In the genomic region with DNA sequence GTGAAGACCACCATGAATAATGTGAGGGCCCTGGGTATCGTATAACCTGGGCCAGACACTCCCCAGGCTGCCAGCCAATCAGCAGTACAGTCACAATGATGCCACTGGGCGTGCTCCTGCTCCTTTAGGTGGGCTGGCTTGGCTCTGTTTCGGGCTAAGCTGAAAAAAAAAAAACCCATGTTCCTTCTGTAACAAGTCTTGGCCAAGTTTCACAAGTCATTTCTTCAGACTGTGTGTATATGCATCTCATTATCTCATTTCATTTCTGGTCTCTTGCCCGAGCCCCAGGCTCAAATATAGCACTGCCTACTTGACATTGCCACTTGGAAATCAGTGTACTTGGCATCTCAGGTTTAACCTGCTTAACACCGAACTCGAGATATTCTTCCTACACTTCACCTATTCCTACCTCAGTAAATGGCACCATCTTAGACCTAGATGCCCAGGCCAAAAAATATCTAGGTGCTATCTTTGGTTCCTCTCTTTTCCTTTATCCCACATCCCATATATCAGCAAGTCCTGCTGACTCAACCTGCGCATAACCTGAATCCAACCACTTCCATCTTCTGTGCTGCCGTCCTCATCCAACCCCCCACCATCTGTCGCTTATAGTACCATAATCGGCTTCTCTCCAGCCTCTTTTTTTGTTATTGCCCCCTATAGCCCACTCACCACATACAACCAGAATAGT, we compare ENCODE assay signal across 12 cellular contexts. TPM values are rescaled to one million over a fixed set of nuclear protein-coding genes. Genes with fewer than 3 reads are reported as not detected.
DNase-seq lines count a peak whose midpoint lies in the region; ATAC-seq, FAIRE-seq and TF ChIP-seq lines count a peak whose summit lies in the region.
"Had no signal": no experiment of that assay in that cellular context is flagged by ENCODE, and none has a peak within 500 bp of the region (broad histone marks: within the 10 kb centered on the region; RNA-seq: fewer than 3 reads in every experiment).

No MANE protein-coding gene starts in this region.

- RAD21 ChIA-PET in GM12878 (lab: Charles Lee; ENCODE audit: unreplicated experiment) = interaction anchor here (1.0 to 1.1 kb wide), 2 partner anchors 35 to 131 kb away, joined by 3 to 5 read pairs; no protein-coding TSS in a partner anchor

- H3K36me3 ChIP-seq in CD8-positive, alpha-beta T cell (ENCODE audit: insufficient read depth, low read length) = no peaks in the 10 kb centered on the region
- H3K36me3 ChIP-seq in Karpas-422 (ENCODE audit: insufficient read depth, low read length) = peaks cover 15% of the 10 kb centered on the region; the same call in 1 of the 2 replicates
- H3K36me3 ChIP-seq in GM12878 (ENCODE audit: control insufficient read depth in 2 of 2, insufficient read depth in 2 of 2, low read length in 1 of 2) = no peaks in the 10 kb centered on the region; a peak in 2 of 4 replicates
- H3K36me3 ChIP-seq in smooth muscle cell (ENCODE audit: low read depth) = no peaks in the 10 kb centered on the region

- H3K4me3 Mint-ChIP-seq in CD8-positive, alpha-beta T cell = peak overlapping the region; percentile 98
- H3K4me3 Mint-ChIP-seq in natural killer cell treated with Interleukin-12 subunit alpha and Interleukin-12 subunit beta and Interleukin-15 and Interleukin-18, amount 100 ng/mL, for 72 hours = peak overlapping the region; percentile 96

- H3K27me3 Mint-ChIP-seq in CD8-positive, alpha-beta T cell (ENCODE audit: low read depth) = no peaks in the 10 kb centered on the region
- no peaks in the 10 kb centered on the region for H3K27me3 Mint-ChIP-seq in natural killer cell treated with Interleukin-12 subunit alpha and Interleukin-12 subunit beta and Interleukin-15 and Interleukin-18, amount 100 ng/mL, for 72 hours

- H3K4me2 ChIP-seq in Karpas-422 (ENCODE audit: low read depth, low read length, poor library complexity, severe bottlenecking) = peak overlapping the region; percentile 86
- peak overlapping the region; percentile 94 for H3K4me2 ChIP-seq in GM12878 (ENCODE audit: control insufficient read depth, insufficient read depth)
- H3K4me2 ChIP-seq in smooth muscle cell = no peak overlapping the region

- peaks cover 34% of the 10 kb centered on the region for H3K36me3 Mint-ChIP-seq in CD8-positive, alpha-beta T cell
- peaks cover 16% of the 10 kb centered on the region for H3K36me3 Mint-ChIP-seq in natural killer cell treated with Interleukin-12 subunit alpha and Interleukin-12 subunit beta and Interleukin-15 and Interleukin-18, amount 100 ng/mL, for 72 hours

- in situ Hi-C loops in GM12878 (cut with MboI) = no loop called here

- H3K27ac Mint-ChIP-seq in CD8-positive, alpha-beta T cell = peak overlapping the region; percentile 29
- peak overlapping the region; percentile 98 to 99 for H3K27ac Mint-ChIP-seq in natural killer cell treated with Interleukin-12 subunit alpha and Interleukin-12 subunit beta and Interleukin-15 and Interleukin-18, amount 100 ng/mL, for 72 hours

- H3K4me3 ChIP-seq in CD8-positive, alpha-beta T cell (ENCODE audit: low read depth, low read length) = no peak overlapping the region
- peak overlapping the region; percentile 81; the same call in 1 of the 2 replicates for H3K4me3 ChIP-seq in Karpas-422 (ENCODE audit: low read length)
- peak overlapping the region; percentile 83 for H3K4me3 ChIP-seq in GM12878
- H3K4me3 ChIP-seq in smooth muscle cell = no peak overlapping the region

- SMC1A ChIA-PET in GM12878 (lab: Charles Lee; ENCODE audit: uncharacterized antibody, unreplicated experiment) = interaction anchor here (1.2 to 4.7 kb wide), 6 partner anchors 8 to 131 kb away, joined by 3 to 27 read pairs (median 5); no protein-coding TSS in a partner anchor

- no peaks in the 10 kb centered on the region for H3K9me2 ChIP-seq in Karpas-422 (replicated peaks; ENCODE audit: insufficient read depth, low read length)

- H3K9me3 ChIP-seq in CD8-positive, alpha-beta T cell (ENCODE audit: low read length) = no peaks in the 10 kb centered on the region
- H3K9me3 ChIP-seq in Karpas-422 (ENCODE audit: low read length) (no peaks in the 10 kb centered on the region), GM12878 (replicated peaks; ENCODE audit: control insufficient read depth, insufficient read depth, low read length) (no peaks in the 10 kb centered on the region), smooth muscle cell (replicated peaks; ENCODE audit: low read depth) (no peaks in the 10 kb centered on the region)

- BruUV-seq in GM12878 (replicated peaks; lab: Mats Ljungman, UMichigan) = no TSS peak

- no peaks in the 10 kb centered on the region for H3F3A ChIP-seq in smooth muscle cell (ENCODE audit: low read depth)

- peaks cover 27% of the 10 kb centered on the region for H3K79me2 ChIP-seq in Karpas-422 (ENCODE audit: low read length)
- peaks cover 10% of the 10 kb centered on the region for H3K79me2 ChIP-seq in GM12878 (ENCODE audit: control insufficient read depth, insufficient read depth, low read length)
- H3K79me2 ChIP-seq in smooth muscle cell (ENCODE audit: low read depth) = peaks cover 10% of the 10 kb centered on the region

- 96% methylated on average over 10 of the region's 10 CpGs for WGBS in GM12878 (ENCODE audit: insufficient coverage, insufficient replicate concordance, low lambda C conversion rate, missing lambda C conversion rate)
- WGBS in smooth muscle cell (ENCODE audit: low lambda C conversion rate) = 95% methylated on average over 10 of the region's 10 CpGs

- no peak for ATAC-seq in CD8-positive, alpha-beta T cell
- ATAC-seq in GM12878 (no peak), GM19328 (IDR thresholded peaks at IDR 0.05; ENCODE audit: unreplicated experiment) (no peak), GM18498 (IDR thresholded peaks at IDR 0.05; ENCODE audit: unreplicated experiment) (no peak)
- ATAC-seq in natural killer cell treated with Interleukin-12 subunit alpha and Interleukin-12 subunit beta and Interleukin-15 and Interleukin-18, amount 100 ng/mL, for 72 hours = no peak

- H3K27me3 ChIP-seq in CD8-positive, alpha-beta T cell (ENCODE audit: insufficient read depth, low read length) = no peaks in the 10 kb centered on the region
- H3K27me3 ChIP-seq in Karpas-422 (ENCODE audit: low read length) (no peaks in the 10 kb centered on the region), GM12878 (replicated peaks in 1 of 2; ENCODE audit: control insufficient read depth in 2 of 2, insufficient read depth in 2 of 2, low read length in 1 of 2) (no peaks in the 10 kb centered on the region), smooth muscle cell (ENCODE audit: low read depth) (no peaks in the 10 kb centered on the region)

- TF ChIP-seq CTCF in CD8-positive, alpha-beta T cell (IDR thresholded peaks at IDR 0.05) = no peak
- TF ChIP-seq CTCF in GM12878 (IDR thresholded peaks at IDR 0.05 in 2 of 3, conservative IDR thresholded peaks at IDR 0.05 in 1 of 3; ENCODE audit: control insufficient read depth in 2 of 3, extremely low read depth in 1 of 3, insufficient read depth in 1 of 3, low read depth in 3 of 3, low read length in 3 of 3) = no peak
- no peak for TF ChIP-seq CTCF in smooth muscle cell (IDR thresholded peaks at IDR 0.05; ENCODE audit: borderline replicate concordance, insufficient read depth, poor library complexity, severe bottlenecking)

- H3K4me1 Mint-ChIP-seq in CD8-positive, alpha-beta T cell (ENCODE audit: low read depth) = peaks cover 37% of the 10 kb centered on the region
- peaks cover 22 to 40% of the 10 kb centered on the region in 2 donors for H3K4me1 Mint-ChIP-seq in natural killer cell treated with Interleukin-12 subunit alpha and Interleukin-12 subunit beta and Interleukin-15 and Interleukin-18, amount 100 ng/mL, for 72 hours (ENCODE audit: low read depth in 2 of 2)

- H3K4me1 ChIP-seq in CD8-positive, alpha-beta T cell (ENCODE audit: insufficient read depth, low read length) = peaks cover 19% of the 10 kb centered on the region
- H3K4me1 ChIP-seq in Karpas-422 (ENCODE audit: low read length) (peaks cover 29% of the 10 kb centered on the region), GM12878 (ENCODE audit: control insufficient read depth, insufficient read depth, low read length) (peaks cover 28% of the 10 kb centered on the region), smooth muscle cell (ENCODE audit: low read depth) (peaks cover 6% of the 10 kb centered on the region)

- no peak overlapping the region for H3K27ac ChIP-seq in CD8-positive, alpha-beta T cell (ENCODE audit: low read depth, low read length)
- H3K27ac ChIP-seq in Karpas-422 (ENCODE audit: low read length) = no peak overlapping the region
- no peak overlapping the region for H3K27ac ChIP-seq in GM12878 (ENCODE audit: control insufficient read depth, insufficient read depth)
- H3K27ac ChIP-seq in smooth muscle cell (ENCODE audit: low read depth) = no peak overlapping the region

- no peak for FAIRE-seq in GM12878 (lab: Jason Lieb, UNC)
- FAIRE-seq: GM18507 had no signal

- CTCF ChIA-PET in CD8-positive, alpha-beta T cell (lab: Charles Lee) = interaction anchor here (1.2 to 3.9 kb wide), 8 partner anchors 9 to 124 kb away, joined by 3 to 19 read pairs (median 6); no protein-coding TSS in a partner anchor
- CTCF ChIA-PET in GM12878 (lab: Yijun Ruan, JAX) = interaction anchor here (0.9 to 2.4 kb wide), 9 partner anchors 9 to 319 kb away, joined by 3 to 46 read pairs (median 5); a partner anchor contains a TSS

- no peak overlapping the region for H2AFZ ChIP-seq in Karpas-422 (ENCODE audit: low read length)
- no peak overlapping the region for H2AFZ ChIP-seq in GM12878 (ENCODE audit: control insufficient read depth, low read depth, low read length)
- no peak overlapping the region for H2AFZ ChIP-seq in smooth muscle cell (ENCODE audit: low read depth)

- intact Hi-C loops in CD8-positive, alpha-beta T cell (cut with DNase I, micrococcal nuclease) = loop anchor here (2.0 to 10.0 kb wide), 5 partner anchors 13 to 1042 kb away; a partner anchor contains a TSS
- intact Hi-C loops in GM12878 (cut with micrococcal nuclease; ENCODE audit: unreplicated experiment) = no loop called here

- H3K9me3 Mint-ChIP-seq in CD8-positive, alpha-beta T cell = no peaks in the 10 kb centered on the region
- H3K9me3 Mint-ChIP-seq in natural killer cell treated with Interleukin-12 subunit alpha and Interleukin-12 subunit beta and Interleukin-15 and Interleukin-18, amount 100 ng/mL, for 72 hours = no peaks in the 10 kb centered on the region

- DNase-seq in CD8-positive, alpha-beta T cell = no peak
- DNase-seq in Karpas-422 = no peak
- no peak for DNase-seq in GM12878 (ENCODE audit: low read depth, low spot score)
- DNase-seq in natural killer cell treated with Interleukin-12 subunit alpha and Interleukin-12 subunit beta and Interleukin-15 and Interleukin-18, amount 100 ng/mL, for 72 hours (ENCODE audit: low spot score) = no peak
- DNase-seq in smooth muscle cell (lab: John Stamatoyannopoulos, UW; ENCODE audit: unreplicated experiment) = no peak
- DNase-seq: activated naive CD4-positive, alpha-beta T cell treated with Interleukin-2 at 50 U/mL for 16 hours; dermis blood vessel endothelial cell had no signal

- no peak for TF ChIP-seq EP300 in GM12878 (IDR thresholded peaks at IDR 0.05; ENCODE audit: borderline replicate concordance in 1 of 2, control insufficient read depth in 1 of 2, low read depth in 2 of 2, low read length in 2 of 2)

- no peak for TF ChIP-seq RAD21 in GM12878 (IDR thresholded peaks at IDR 0.05; ENCODE audit: insufficient read depth, low read depth, low read length)

- H4K20me1 ChIP-seq in Karpas-422 (ENCODE audit: insufficient read depth, low read depth, low read length) (0 out of 2 replicates have a peak, but pooled peaks cover 4% of the 10 kb centered on the region), GM12878 (ENCODE audit: control insufficient read depth, insufficient read depth) (no peaks in the 10 kb centered on the region), smooth muscle cell (ENCODE audit: low read depth) (peaks cover 6% of the 10 kb centered on the region)

- POLR2A ChIA-PET in CD8-positive, alpha-beta T cell (lab: Charles Lee) = interaction anchor here (1.6 to 2.2 kb wide), 2 partner anchors 9 to 130 kb away, joined by 5 to 7 read pairs; a partner anchor contains a TSS
- POLR2A ChIA-PET in GM12878 (lab: Charles Lee) = no interaction called here

- no peak for TF ChIP-seq POLR2A in GM12878 (IDR thresholded peaks at IDR 0.05; ENCODE audit: low read depth, low read length)

- 0 out of 2 replicates have a peak overlapping the region, but pooled peaks have one; percentile 91 for H3K9ac ChIP-seq in Karpas-422 (ENCODE audit: low read length)
- no peak overlapping the region for H3K9ac ChIP-seq in GM12878 (ENCODE audit: control insufficient read depth, insufficient read depth, low read length)
- H3K9ac ChIP-seq in smooth muscle cell (ENCODE audit: low read depth) = no peak overlapping the region

RNA-seq across cellular contexts. Expression of a gene that starts 1.8 kb away (rescaled TPM):
- 1 to 10 TPM; 6.2 to 6.8 TPM for total RNA-seq in CD8-positive, alpha-beta T cell
- 32.8 and 48.9 TPM in 2 replicates for total RNA-seq in Karpas-422 (2014; rRNA removed; shearing (Covaris generic); ENCODE audit: low replicate concordance)
- 12.7 and 13.3 TPM in 2 replicates for total RNA-seq in GM12878 (2013; cell fraction: nucleolus; rRNA removed)
- total RNA-seq in GM12878 (2014; rRNA removed) = 40.6 and 44.0 TPM in 2 replicates
- 54.5 and 60.1 TPM in 2 replicates for total RNA-seq in GM12878 (2014; rRNA removed; fragmentation: Illumina TruSeq; extraction: Trizol)
- total RNA-seq in GM12878 (2021) = 80.6 and 90.2 TPM in 2 replicates
- polyA plus RNA-seq in GM12878 (2011; ENCODE audit: low read depth) = 7.9 TPM
- polyA plus RNA-seq in GM12878 (2011; rRNA removed) = 37.1 and 44.3 TPM in 2 replicates
- polyA plus RNA-seq in GM12878 (2011; cell fraction: cytosol; rRNA removed) = 12.9 and 21.3 TPM in 2 replicates
- 11.8 and 18.5 TPM in 2 replicates for polyA plus RNA-seq in GM12878 (2011; cell fraction: nucleus; rRNA removed)
- polyA plus RNA-seq in GM12878 (2012) = 56.3 and 86.6 TPM in 2 replicates
- polyA plus RNA-seq in GM12878 (2014; fragmentation: Illumina TruSeq; extraction: Trizol) = 27.3 and 61.8 TPM in 2 replicates
- polyA plus RNA-seq in GM12878 (2014; fragmentation: Nextera tagmentation; extraction: Ambion mirVana) = 100 to 1,000 TPM; 433 to 478 TPM
- polyA plus RNA-seq in GM12878 (2014; rRNA removed) = 43.5 and 44.2 TPM in 2 replicates
- polyA plus RNA-seq in GM12878 (2016; fragmentation: Nextera tagmentation; extraction: Ambion mirVana) = 100 to 1,000 TPM; 206 to 230 TPM
- polyA minus RNA-seq in GM12878 (2011; rRNA and poly(A)+ RNA removed) = 6.4 and 8.3 TPM in 2 replicates
- 7.2 and 16.2 TPM in 2 replicates for polyA minus RNA-seq in GM12878 (2011; cell fraction: cytosol; rRNA and poly(A)+ RNA removed)
- 4.1 and 5.9 TPM in 2 replicates for polyA minus RNA-seq in GM12878 (2011; cell fraction: nucleus; rRNA and poly(A)+ RNA removed)
- 10 to 100 TPM; 44.9 to 53.1 TPM for total RNA-seq in natural killer cell treated with Interleukin-12 subunit alpha and Interleukin-12 subunit beta and Interleukin-15 and Interleukin-18, amount 100 ng/mL, for 72 hours
- total RNA-seq in smooth muscle cell = 29.9 and 67.3 TPM in 2 replicates
- polyA plus RNA-seq in smooth muscle cell = 204 and 208 TPM in 2 replicates

RNA-seq across cellular contexts. Expression of a gene that starts 37.0 kb away (rescaled TPM):
- total RNA-seq in CD8-positive, alpha-beta T cell = not detected
- total RNA-seq in Karpas-422 (2014; rRNA removed; shearing (Covaris generic); ENCODE audit: low replicate concordance) = not detected in 2 replicates
- not detected in 2 replicates for total RNA-seq in GM12878 (2013; cell fraction: nucleolus; rRNA removed)
- total RNA-seq in GM12878 (2014; rRNA removed) (not detected in 2 replicates), GM12878 (2014; rRNA removed; fragmentation: Illumina TruSeq; extraction: Trizol) (not detected in 2 replicates), GM12878 (2021) (not detected in 2 replicates), smooth muscle cell (2.2 and 2.6 TPM in 2 replicates)
- polyA plus RNA-seq in GM12878 (2011; ENCODE audit: low read depth) = not detected
- polyA plus RNA-seq in GM12878 (2011; rRNA removed) (0.15 TPM in 1 of 2 replicates, not detected in the other), GM12878 (2014; fragmentation: Illumina TruSeq; extraction: Trizol) (not detected in 2 replicates), GM12878 (2014; fragmentation: Nextera tagmentation; extraction: Ambion mirVana) (under 1 TPM in 1 of 2 experiments, not detected in 1; 0.02 TPM), GM12878 (2014; rRNA removed) (not detected in 2 replicates), GM12878 (2016; fragmentation: Nextera tagmentation; extraction: Ambion mirVana) (under 1 TPM in 1 of 2 experiments, not detected in 1; 0.09 TPM), smooth muscle cell (3.7 and 5.6 TPM in 2 replicates)
- 0.01 TPM in 1 of 2 replicates, not detected in the other for polyA plus RNA-seq in GM12878 (2011; cell fraction: cytosol; rRNA removed)
- not detected in 2 replicates for polyA plus RNA-seq in GM12878 (2011; cell fraction: nucleus; rRNA removed)
- polyA plus RNA-seq in GM12878 (2012) = not detected in 2 replicates
- polyA minus RNA-seq in GM12878 (2011; rRNA and poly(A)+ RNA removed) = not detected in 2 replicates
- polyA minus RNA-seq in GM12878 (2011; cell fraction: cytosol; rRNA and poly(A)+ RNA removed) = not detected in 2 replicates
- not detected in 2 replicates for polyA minus RNA-seq in GM12878 (2011; cell fraction: nucleus; rRNA and poly(A)+ RNA removed)
- not detected for total RNA-seq in natural killer cell treated with Interleukin-12 subunit alpha and Interleukin-12 subunit beta and Interleukin-15 and Interleukin-18, amount 100 ng/mL, for 72 hours
- total RNA-seq: glomerular endothelial cell, lung microvascular endothelial cell had no signal

Comparison
In these comparisons a context has a peak if more than half of its experiments do, and no peak if none do; other contexts are left out.
1. H3K4me3 ChIP-seq: peak in Karpas-422 (single experiment) and GM12878 (single experiment); none in CD8-positive, alpha-beta T cell (single experiment) and smooth muscle cell (single experiment).